Comparison of ENCODE assay signal across 8 cellular contexts in the genomic region with DNA sequence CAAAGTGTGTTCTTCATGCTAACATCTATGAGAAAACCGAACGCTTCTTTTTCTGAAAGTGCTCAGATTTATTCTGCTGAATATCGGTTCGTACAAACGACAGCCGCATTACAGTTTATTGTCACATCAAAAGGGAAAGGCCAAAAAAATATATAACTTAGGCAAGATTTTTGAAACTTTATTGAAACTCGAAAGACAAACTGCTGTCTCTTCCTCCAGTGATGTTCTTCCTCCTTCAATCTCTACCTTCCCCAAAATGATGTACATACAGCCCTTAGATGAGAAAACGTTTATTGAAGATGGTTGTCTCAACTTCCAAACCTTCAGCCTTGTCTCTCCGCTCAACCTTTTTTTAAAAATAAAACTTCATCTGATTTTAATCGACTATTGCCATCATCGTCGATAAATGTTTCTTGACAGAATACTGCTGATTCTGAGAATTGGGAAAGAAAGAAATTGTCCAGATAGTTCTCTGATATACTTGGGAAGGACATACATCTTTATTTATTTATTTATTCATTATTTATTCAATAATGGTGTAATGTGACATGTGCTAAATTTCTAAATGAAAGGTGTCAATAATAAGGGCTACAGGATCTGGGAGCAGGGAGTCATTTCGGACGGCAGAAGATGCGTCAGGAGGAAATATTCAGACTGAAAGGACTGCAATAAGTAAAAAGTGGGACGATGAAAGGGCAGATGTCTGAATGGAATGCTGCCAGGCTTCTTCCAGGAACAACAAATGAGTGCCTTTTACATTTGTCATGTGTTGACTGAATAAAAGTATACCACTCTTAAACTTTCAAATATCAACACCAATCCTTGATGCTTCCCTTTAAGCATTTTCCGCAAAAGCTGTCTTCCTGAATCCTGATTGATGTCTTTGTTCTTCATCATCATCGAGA. TPM values are rescaled to one million over a fixed set of nuclear protein-coding genes. Genes with fewer than 3 reads are reported as not detected.
DNase-seq lines count a peak whose midpoint lies in the region; FAIRE-seq and TF ChIP-seq lines count a peak whose summit lies in the region.

No MANE protein-coding gene starts in this region.

- no peak for FAIRE-seq in GM19239 (lab: Jason Lieb, UNC)

- no peaks in the 10 kb centered on the region for H3K9me3 Mint-ChIP-seq in progenitor cell of endocrine pancreas (ENCODE audit: low read depth)

- TF ChIP-seq CTCF in RWPE1 (conservative IDR thresholded peaks at IDR 0.05; ENCODE audit: low read depth) (no peak), progenitor cell of endocrine pancreas (IDR thresholded peaks at IDR 0.05; ENCODE audit: unreplicated experiment) (no peak)

- peak overlapping the region; percentile 88 for H3K4me3 Mint-ChIP-seq in progenitor cell of endocrine pancreas (ENCODE audit: low read depth)

- POLR2A ChIA-PET in RWPE1 (lab: Yijun Ruan, JAX; ENCODE audit: low non-redundant PET), result no interaction called here

- peak overlapping the region; percentile 87 for H3K9ac ChIP-seq in ES-I3 (ENCODE audit: low read depth, low read length)

- no peaks in the 10 kb centered on the region for H3K27me3 ChIP-seq in esophagus (ENCODE audit: control insufficient read depth in 1 of 2, insufficient read depth in 2 of 2, low read length in 2 of 2)

- H3K36me3 Mint-ChIP-seq in progenitor cell of endocrine pancreas (ENCODE audit: insufficient read depth), result peaks cover 1% of the 10 kb centered on the region

- H3K36me3 ChIP-seq in ES-I3 (ENCODE audit: insufficient read depth, low read length) (no peaks in the 10 kb centered on the region), esophagus (ENCODE audit: control insufficient read depth in 2 of 2, insufficient read depth in 2 of 2, low read length in 1 of 2) (peaks cover 0 to 2% of the 10 kb centered on the region in 2 donors)

- whole genome bisulfite sequencing in esophagus, 2 donors, result 50 to 54% methylated on average over 18 of the region's 18 CpGs

- DNase-seq in RWPE1 (ENCODE audit: low spot score), result no peak
- no peak for DNase-seq in progenitor cell of endocrine pancreas (ENCODE audit: low spot score, unreplicated experiment)
- no peak for DNase-seq in NCI-H2227 treated with DMSO at 0.1 percent for 48 hours (lab: John Stamatoyannopoulos, UW)
- no peak for DNase-seq in NCI-H69 (lab: John Stamatoyannopoulos, UW)
- DNase-seq in stimulated activated naive CD4-positive, alpha-beta T cell (lab: John Stamatoyannopoulos, UW), result no peak
- DNase-seq in GM19239 (ENCODE audit: insufficient read length, low spot score), result no peak

- peak overlapping the region; percentile 47 for H3K27ac Mint-ChIP-seq in progenitor cell of endocrine pancreas

- H3K4me1 ChIP-seq in ES-I3 (ENCODE audit: insufficient read depth, low read length) (peaks cover 15% of the 10 kb centered on the region), esophagus (ENCODE audit: control insufficient read depth in 2 of 2, insufficient read depth in 2 of 2, low read length in 1 of 2) (peaks cover 2 to 3% of the 10 kb centered on the region in 2 donors)

- H3K4me3 ChIP-seq in esophagus (ENCODE audit: low read depth in 1 of 2, low read length in 2 of 2), result peak overlapping the region; percentile 62 to 94

- CTCF ChIA-PET in RWPE1 (lab: Yijun Ruan, JAX), result no interaction called here

- H3K27me3 Mint-ChIP-seq in progenitor cell of endocrine pancreas, result peaks cover 16% of the 10 kb centered on the region

- H3K4me1 Mint-ChIP-seq in progenitor cell of endocrine pancreas (ENCODE audit: low read depth), result peaks cover 11% of the 10 kb centered on the region

- no peaks in the 10 kb centered on the region for H3K9me3 ChIP-seq in ES-I3 (ENCODE audit: control insufficient read depth, insufficient read depth, low read length)
- no peaks in the 10 kb centered on the region for H3K9me3 ChIP-seq in esophagus (ENCODE audit: control insufficient read depth in 2 of 2, insufficient read depth in 1 of 2, low read depth in 1 of 2, low read length in 1 of 2)

- H3K27ac ChIP-seq in RWPE1 (peak overlapping the region; percentile 65), esophagus (ENCODE audit: low read depth in 2 of 2, low read length in 1 of 2) (peak overlapping the region; percentile 69 to 80)

RNA-seq across cellular contexts. Expression of a gene that starts 0.8 kb away (rescaled TPM):
- polyA plus RNA-seq in esophagus, result 1 to 10 TPM; 4.8 to 8.2 TPM
- total RNA-seq in progenitor cell of endocrine pancreas, result 21.5 and 24.6 TPM in 2 replicates
